ENCODE assay signal across 20 cellular contexts in the genomic region with DNA sequence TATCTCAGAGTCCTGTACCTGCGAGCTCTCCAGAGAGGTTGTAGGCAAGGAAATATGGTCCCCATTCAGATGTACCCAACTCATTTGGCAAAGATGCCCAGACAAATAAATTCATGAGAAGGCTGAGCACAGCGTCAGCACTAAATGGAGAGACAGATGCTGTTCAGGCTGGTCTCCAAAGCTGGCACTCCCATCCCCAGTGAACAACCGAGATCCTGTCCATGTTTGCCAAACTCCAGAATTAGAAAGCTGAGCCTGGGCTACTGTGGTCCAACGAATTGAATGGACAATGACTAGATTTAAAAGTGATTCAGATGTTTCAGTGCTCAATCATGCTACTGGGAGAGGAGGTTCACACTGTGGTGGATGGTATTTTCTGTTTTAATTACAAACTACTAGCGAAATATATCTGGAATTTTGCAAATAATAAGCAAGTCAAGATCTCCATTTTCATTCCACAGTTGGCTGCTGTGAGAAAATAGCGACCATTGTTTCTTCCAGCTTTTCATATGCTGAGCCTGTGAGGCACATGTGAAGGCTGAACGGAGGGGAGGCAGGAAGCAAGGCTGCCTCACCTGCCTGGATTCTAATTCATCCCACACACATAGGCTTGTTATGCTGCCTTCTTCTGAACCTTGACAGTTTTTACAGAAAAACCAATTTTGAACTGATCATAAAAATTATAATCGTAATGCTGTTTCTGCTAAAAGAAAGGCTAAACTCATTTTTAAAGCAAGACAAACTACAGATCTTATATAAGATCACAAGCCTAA. TPM values are rescaled to one million over a fixed set of nuclear protein-coding genes. Genes with fewer than 3 reads are reported as not detected.
DNase-seq lines count a peak whose midpoint lies in the region; ATAC-seq and TF ChIP-seq lines count a peak whose summit lies in the region.
"Had no signal": no experiment of that assay in that cellular context is flagged by ENCODE, and none has a peak within 500 bp of the region (broad histone marks: within the 10 kb centered on the region; RNA-seq: fewer than 3 reads in every experiment).

No MANE protein-coding gene starts in this region.

- peak overlapping the region; percentile 73 for H3K27ac ChIP-seq in caudate nucleus (ENCODE audit: low read depth, low read length)
- no peak overlapping the region for H3K27ac ChIP-seq in SK-N-SH (ENCODE audit: low read depth in 2 of 2, low read length in 1 of 2)
- H3K27ac ChIP-seq: A549, pancreas had no signal

- no peaks in the 10 kb centered on the region for H3F3A ChIP-seq in SK-N-SH (replicated peaks; ENCODE audit: insufficient read depth)

- no peaks in the 10 kb centered on the region for H3K27me3 ChIP-seq in SK-N-SH (ENCODE audit: insufficient read depth)
- H3K27me3 ChIP-seq: pancreas had no signal

- H3K9me2 ChIP-seq in SK-N-SH, result no peaks in the 10 kb centered on the region

- no peak for TF ChIP-seq RAD21 in SK-N-SH (IDR thresholded peaks at IDR 0.05; ENCODE audit: low read length)

- no peaks in the 10 kb centered on the region for H3K36me3 ChIP-seq in SK-N-SH (replicated peaks in 1 of 2; ENCODE audit: control insufficient read depth in 1 of 2, insufficient read depth in 2 of 2, low read length in 1 of 2)
- H3K36me3 ChIP-seq: pancreas had no signal

- POLR2A ChIA-PET in SK-N-SH (lab: Yijun Ruan, JAX), result no interaction called here

- H2AFZ ChIP-seq in SK-N-SH (ENCODE audit: low read depth), result no peak overlapping the region

- H3K79me2 ChIP-seq in SK-N-SH (ENCODE audit: insufficient read depth), result no peaks in the 10 kb centered on the region

- intact Hi-C loops in left ventricle myocardium superior (cut with micrococcal nuclease), result no loop called here
- intact Hi-C loops in Right ventricle myocardium inferior (cut with DNase I), result no loop called here

- H3K4me1 ChIP-seq in SK-N-SH (ENCODE audit: control insufficient read depth in 1 of 2, insufficient read depth in 2 of 2, low read depth in 1 of 2, low read length in 1 of 2), result no peaks in the 10 kb centered on the region
- H3K4me1 ChIP-seq: A549, pancreas had no signal

- CTCF ChIA-PET in SK-N-SH (lab: Yijun Ruan, JAX), result interaction anchor here (10.5 kb wide), 1 partner anchor 17 kb away, joined by 94 read pairs; no protein-coding TSS in a partner anchor

- peak; percentile 59 for ATAC-seq in left ventricle myocardium superior
- ATAC-seq in Right ventricle myocardium inferior, result no peak
- no peak for ATAC-seq in HG02981 (IDR thresholded peaks at IDR 0.05; ENCODE audit: unreplicated experiment)
- ATAC-seq: A549, left cardiac atrium, SK-N-SH treated with all-trans-retinoic acid at 6 μM for 48 hours had no signal

- H3K9me3 ChIP-seq in SK-N-SH, result no peaks in the 10 kb centered on the region
- H3K9me3 ChIP-seq: pancreas had no signal

- no peaks in the 10 kb centered on the region for H4K20me1 ChIP-seq in SK-N-SH (ENCODE audit: insufficient read depth)

- no peak for DNase-seq in left ventricle myocardium superior
- no peak for DNase-seq in Right ventricle myocardium inferior (ENCODE audit: missing footprints)
- DNase-seq in caudate nucleus (lab: John Stamatoyannopoulos, UW), result peak in 57 of 61 donors; percentile 2 to 91 (median 68)
- peak; percentile 94 for DNase-seq in myocyte (ENCODE audit: low read depth)
- no peak for DNase-seq in GM10266 (ENCODE audit: extremely low spot score)
- DNase-seq in dermis blood vessel endothelial cell, result no peak
- no peak for DNase-seq in SK-N-SH
- DNase-seq: activated CD4-positive, alpha-beta T cell treated with anti-CD3 and anti-CD28 coated beads, Interleukin-2, amount 50 U/mL, for 4 hours; activated naive CD4-positive, alpha-beta T cell treated with anti-CD3 and anti-CD28 coated beads, Interleukin-2, amount 10 ng/mL, durations not matched to agents 7 days and 5 days; CD4-positive, CD25-positive, alpha-beta regulatory T cell; effector CD8-positive, alpha-beta T cell; KG1; left cardiac atrium; NCI-H1436; NCI-H524 treated with DMSO at 0.1 percent for 48 hours; pancreas; trophoblast cell had no signal

- no peak overlapping the region for H3K9ac ChIP-seq in SK-N-SH

- 65% methylated on average over 8 of the region's 8 CpGs for WGBS in SK-N-SH (ENCODE audit: low lambda C conversion rate)

- no peak overlapping the region for H3K4me2 ChIP-seq in SK-N-SH
- H3K4me2 ChIP-seq: A549 had no signal

- TF ChIP-seq CTCF in GM10266 (IDR thresholded peaks at IDR 0.05; ENCODE audit: control insufficient read depth, insufficient read depth, low read depth, missing control alignments) (no peak), SK-N-SH (IDR thresholded peaks at IDR 0.05) (no peak)

- TF ChIP-seq EP300 in SK-N-SH (IDR thresholded peaks at IDR 0.05; ENCODE audit: borderline replicate concordance in 1 of 2, low read depth in 1 of 2, low read length in 1 of 2), result no peak

- H3K4me3 ChIP-seq in SK-N-SH (ENCODE audit: low read depth in 2 of 2, low read length in 1 of 2), result no peak overlapping the region
- H3K4me3 ChIP-seq: A549, pancreas had no signal

TF ChIP-seq in SK-N-SH, 30 proteins besides CTCF, POLR2A, EP300 and RAD21:
- TF ChIP-seq CHD2 (IDR thresholded peaks at IDR 0.05; ENCODE audit: low read length, partially characterized antibody), result no peak
- no peak for TF ChIP-seq TAF1 (IDR thresholded peaks at IDR 0.05; ENCODE audit: borderline replicate concordance, low read depth, low read length)
- TF ChIP-seq RCOR1 (IDR thresholded peaks at IDR 0.05; ENCODE audit: low read length), result no peak
- no peak for TF ChIP-seq SIN3A (IDR thresholded peaks at IDR 0.05; ENCODE audit: borderline replicate concordance, low read depth, low read length)
- no peak for TF ChIP-seq GABPA (IDR thresholded peaks at IDR 0.05; ENCODE audit: low read depth)
- TF ChIP-seq, protein P1, sequence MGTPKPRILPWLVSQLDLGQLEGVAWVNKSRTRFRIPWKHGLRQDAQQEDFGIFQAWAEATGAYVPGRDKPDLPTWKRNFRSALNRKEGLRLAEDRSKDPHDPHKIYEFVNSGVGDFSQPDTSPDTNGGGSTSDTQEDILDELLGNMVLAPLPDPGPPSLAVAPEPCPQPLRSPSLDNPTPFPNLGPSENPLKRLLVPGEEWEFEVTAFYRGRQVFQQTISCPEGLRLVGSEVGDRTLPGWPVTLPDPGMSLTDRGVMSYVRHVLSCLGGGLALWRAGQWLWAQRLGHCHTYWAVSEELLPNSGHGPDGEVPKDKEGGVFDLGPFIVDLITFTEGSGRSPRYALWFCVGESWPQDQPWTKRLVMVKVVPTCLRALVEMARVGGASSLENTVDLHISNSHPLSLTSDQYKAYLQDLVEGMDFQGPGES (IDR thresholded peaks at IDR 0.05; ENCODE audit: low read depth, low read length), result no peak
- TF ChIP-seq JUND (IDR thresholded peaks at IDR 0.05), result no peak
- TF ChIP-seq GATA2 (CRISPR knock-in tag; IDR thresholded peaks at IDR 0.05), result no peak
- no peak for TF ChIP-seq POLR2AphosphoS5 (IDR thresholded peaks at IDR 0.05; ENCODE audit: low read depth, low read length)
- TF ChIP-seq RXRA (IDR thresholded peaks at IDR 0.05; ENCODE audit: borderline replicate concordance, low read depth), result no peak
- TF ChIP-seq, protein P2, sequence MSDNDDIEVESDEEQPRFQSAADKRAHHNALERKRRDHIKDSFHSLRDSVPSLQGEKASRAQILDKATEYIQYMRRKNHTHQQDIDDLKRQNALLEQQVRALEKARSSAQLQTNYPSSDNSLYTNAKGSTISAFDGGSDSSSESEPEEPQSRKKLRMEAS (IDR thresholded peaks at IDR 0.05; ENCODE audit: low read depth), result no peak
- no peak for TF ChIP-seq FOXJ3 (CRISPR knock-in tag; IDR thresholded peaks at IDR 0.05)
- TF ChIP-seq SMC3 (IDR thresholded peaks at IDR 0.05; ENCODE audit: low read depth, low read length), result no peak
- TF ChIP-seq RFX5 (IDR thresholded peaks at IDR 0.05; ENCODE audit: low read length), result no peak

RNA-seq across cellular contexts. Expression of a gene that starts 22.6 kb away (rescaled TPM):
- total RNA-seq in left ventricle myocardium superior (not detected), Right ventricle myocardium inferior (not detected), myocyte (0.73 TPM in 1 of 2 replicates, not detected in the other), dermis blood vessel endothelial cell (not detected in 2 replicates)
- polyA plus RNA-seq in myocyte (2012), result 2.4 TPM
- not detected in 2 replicates for polyA plus RNA-seq in SK-N-SH (2012; rRNA removed)
- polyA plus RNA-seq in SK-N-SH (2012; cell fraction: cytosol; rRNA removed), result 0.08 TPM in 1 of 2 replicates, not detected in the other
- not detected in 2 replicates for polyA plus RNA-seq in SK-N-SH (2012; cell fraction: nucleus; rRNA removed)
- total RNA-seq: CD4-positive, CD25-positive, alpha-beta regulatory T cell; left cardiac atrium had no signal
- polyA plus RNA-seq: A549; CD4-positive, CD25-positive, alpha-beta regulatory T cell had no signal

Comparison
In these comparisons a context has a peak if more than half of its experiments do, and no peak if none do; other contexts are left out.
1. DNase-seq: peak in caudate nucleus (57 of 61) and myocyte (single experiment); none in left ventricle myocardium superior (single experiment), Right ventricle myocardium inferior (single experiment), GM10266 (single experiment), dermis blood vessel endothelial cell (single experiment) and SK-N-SH (single experiment).